Comparison of ENCODE assay signal across 12 cellular contexts in the genomic region with DNA sequence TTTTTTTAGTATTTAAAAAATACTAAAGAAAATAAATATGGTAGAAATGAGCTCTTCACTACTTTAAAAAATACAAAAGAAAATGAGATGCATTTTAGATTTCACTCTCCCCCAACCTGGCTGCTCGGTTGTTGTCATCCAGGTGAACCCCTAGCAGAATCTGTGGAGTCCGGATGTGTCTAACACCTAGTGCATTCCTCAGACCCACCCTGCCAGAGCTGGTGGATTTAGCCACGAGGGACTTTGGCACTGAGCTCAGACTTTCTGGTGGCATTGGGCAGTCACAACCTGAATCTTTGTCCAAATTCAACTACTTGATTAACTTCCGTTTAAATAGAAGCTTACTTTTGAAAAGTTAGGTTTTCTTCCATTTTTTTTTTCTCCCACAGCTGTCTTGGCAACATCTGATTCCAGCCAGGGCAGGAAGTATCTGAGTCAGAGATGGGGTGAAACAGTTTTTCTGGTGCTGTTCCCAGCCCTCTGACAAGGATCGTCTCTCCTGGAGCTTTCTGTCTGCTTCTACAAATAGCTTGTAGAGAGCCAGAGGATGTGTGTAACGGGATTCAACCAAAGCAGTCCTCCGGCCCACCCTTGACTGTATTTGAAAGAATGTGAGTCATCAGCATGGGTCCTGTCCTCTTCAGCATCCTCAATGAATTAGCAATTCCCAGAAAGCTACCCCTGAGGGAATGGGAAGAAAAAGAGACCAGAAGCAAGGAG.
A peak's percentile ranks its signal among the peaks of the same experiment; 100 is the strongest.
DNase-seq lines count a peak whose midpoint lies in the region; ATAC-seq and TF ChIP-seq lines count a peak whose summit lies in the region.
"Had no signal": no experiment of that assay in that cellular context is flagged by ENCODE, and none has a peak within 500 bp of the region (broad histone marks: within the 10 kb centered on the region; RNA-seq: fewer than 3 reads in every experiment).

No MANE protein-coding gene starts in this region.

- H3K4me3 ChIP-seq in BE2C (ENCODE audit: low read depth, low read length) (no peak overlapping the region), SJCRH30 (no peak overlapping the region), ovary (no peak overlapping the region)
- H3K4me3 ChIP-seq: breast epithelium had no signal

- intact Hi-C loops in ovary (cut with DNase I) = no loop called here

- H3K27me3 ChIP-seq in BE2C (no peaks in the 10 kb centered on the region), SJCRH30 (no peaks in the 10 kb centered on the region; the same call in 1 of the 2 replicates), ovary (no peaks in the 10 kb centered on the region)
- H3K27me3 ChIP-seq: breast epithelium had no signal

- TF ChIP-seq POLR2A in ovary (IDR thresholded peaks at IDR 0.05) = no peak

- H3K36me3 ChIP-seq in BE2C (no peaks in the 10 kb centered on the region), SJCRH30 (no peaks in the 10 kb centered on the region), ovary (no peaks in the 10 kb centered on the region)
- H3K36me3 ChIP-seq: breast epithelium had no signal

- DNase-seq in BE2C = peak; percentile 23
- peak; percentile 57 to 73 for DNase-seq in SJCRH30
- peak; percentile 50 for DNase-seq in foreskin melanocyte
- peak in 4 of 5 donors; percentile 16 to 65 (median 26) for DNase-seq in ovary
- no peak for DNase-seq in ACHN
- no peak for DNase-seq in activated CD4-positive, alpha-beta T cell treated with anti-CD3 and anti-CD28 coated beads, Interleukin-2, amount 50 U/mL, for 4 hours
- DNase-seq in activated CD4-positive, alpha-beta T cell treated with anti-CD3 and anti-CD28 coated beads for 4 hours = no peak
- DNase-seq: CD8-positive, alpha-beta T cell; naive thymus-derived CD4-positive, alpha-beta T cell had no signal

- H3K9me3 ChIP-seq in BE2C (no peaks in the 10 kb centered on the region), SJCRH30 (replicated peaks) (no peaks in the 10 kb centered on the region), ovary (no peaks in the 10 kb centered on the region)
- H3K9me3 ChIP-seq: breast epithelium had no signal

- H3K27ac ChIP-seq in SJCRH30 (peak overlapping the region; percentile 33), ovary (no peak overlapping the region)

- no peak for TF ChIP-seq EP300 in ovary (IDR thresholded peaks at IDR 0.05)

- no peak for ATAC-seq in GM18858 (IDR thresholded peaks at IDR 0.05; ENCODE audit: unreplicated experiment)
- ATAC-seq: CD8-positive, alpha-beta T cell; naive thymus-derived CD4-positive, alpha-beta T cell; Panc1 had no signal

- in situ Hi-C loops in ACHN (cut with HindIII; ENCODE audit: low pct_ligation_motif_present, low pct_unique_long_range_greater_than_20kb, low sequenced_read_pairs) = no loop called here

- 0 out of 2 replicates have a peak, but pooled peaks cover 2% of the 10 kb centered on the region for H3K4me1 ChIP-seq in BE2C
- peaks cover 7% of the 10 kb centered on the region; the same call in 1 of the 2 replicates for H3K4me1 ChIP-seq in SJCRH30
- H3K4me1 ChIP-seq in ovary (ENCODE audit: insufficient read depth) = peaks cover 2% of the 10 kb centered on the region
- H3K4me1 ChIP-seq: breast epithelium had no signal

- no peak for TF ChIP-seq CTCF in BE2C (IDR thresholded peaks at IDR 0.05; ENCODE audit: low read depth, low read length)
- TF ChIP-seq CTCF in ovary (IDR thresholded peaks at IDR 0.05) = no peak

- WGBS in ovary, 3 donors = 24 to 28% (median 24%) methylated on average over 7 of the region's 7 CpGs

Comparison
In these comparisons a context has a peak if more than half of its experiments do, and no peak if none do; other contexts are left out.
1. DNase-seq: peak in BE2C (single experiment), SJCRH30 (2 of 2), foreskin melanocyte (single experiment) and ovary (4 of 5); none in ACHN (single experiment), activated CD4-positive, alpha-beta T cell treated with anti-CD3 and anti-CD28 coated beads, Interleukin-2, amount 50 U/mL, for 4 hours (0 of 2) and activated CD4-positive, alpha-beta T cell treated with anti-CD3 and anti-CD28 coated beads for 4 hours (0 of 2).